8 cellular contexts compared by ENCODE assay signal in genomic region chr10:43408331-43408709, GRCh38. TPM values are rescaled to one million over a fixed set of nuclear protein-coding genes. Genes with fewer than 3 reads are reported as not detected.
DNase-seq lines count a peak whose midpoint lies in the region; ATAC-seq and TF ChIP-seq lines count a peak whose summit lies in the region.

No MANE protein-coding gene starts in this region.

- no peaks in the 10 kb centered on the region for H3K27me3 ChIP-seq in HUES48 (ENCODE audit: control insufficient read depth, insufficient read depth, low read length)

- H3K9me3 Mint-ChIP-seq in chondrocyte (ENCODE audit: low read depth): no peaks in the 10 kb centered on the region
- no peaks in the 10 kb centered on the region for H3K9me3 Mint-ChIP-seq in naive thymus-derived CD8-positive, alpha-beta T cell

- peak overlapping the region; percentile 93 for H3K9ac ChIP-seq in HUES48 (ENCODE audit: low read depth, low read length)

- peak overlapping the region; percentile 98 for H3K27ac Mint-ChIP-seq in chondrocyte (ENCODE audit: unreplicated experiment)
- H3K27ac Mint-ChIP-seq in naive thymus-derived CD8-positive, alpha-beta T cell: peak overlapping the region; percentile 98 to 100 (median 99)

- peak overlapping the region; percentile 99 for H3K27ac ChIP-seq in HUES48 (ENCODE audit: low read depth, low read length)

- peak in 1 of 2 donors; percentile 1 for ATAC-seq in naive thymus-derived CD8-positive, alpha-beta T cell
- ATAC-seq in GM18505 (IDR thresholded peaks at IDR 0.05; ENCODE audit: unreplicated experiment): no peak

- TF ChIP-seq POLR2A in GM18505 (IDR thresholded peaks at IDR 0.05; ENCODE audit: borderline replicate concordance, extremely low read depth, insufficient read depth, insufficient read length): no peak

- peaks cover 21% of the 10 kb centered on the region for H3K4me1 ChIP-seq in HUES48 (ENCODE audit: control insufficient read depth, insufficient read depth, low read length)

- H3K36me3 Mint-ChIP-seq in chondrocyte (ENCODE audit: low read depth): no peaks in the 10 kb centered on the region
- peaks cover 0 to 14% (median 1%) of the 10 kb centered on the region in 3 donors for H3K36me3 Mint-ChIP-seq in naive thymus-derived CD8-positive, alpha-beta T cell

- no peaks in the 10 kb centered on the region for H3K9me3 ChIP-seq in HUES48 (ENCODE audit: control insufficient read depth, insufficient read depth, low read length)

- H3K4me3 Mint-ChIP-seq in chondrocyte (ENCODE audit: unreplicated experiment): peak overlapping the region; percentile 92
- peak overlapping the region; percentile 95 to 100 (median 100) for H3K4me3 Mint-ChIP-seq in naive thymus-derived CD8-positive, alpha-beta T cell

- no peaks in the 10 kb centered on the region for H3K27me3 Mint-ChIP-seq in chondrocyte (ENCODE audit: low read depth)
- no peaks in the 10 kb centered on the region for H3K27me3 Mint-ChIP-seq in naive thymus-derived CD8-positive, alpha-beta T cell

- H3K4me3 ChIP-seq in GM12865 (ENCODE audit: low read depth, low read length) (peak overlapping the region; percentile 80), HUES48 (ENCODE audit: low read depth, low read length) (peak overlapping the region; percentile 94)

- peaks cover 5% of the 10 kb centered on the region for H3K36me3 ChIP-seq in HUES48 (ENCODE audit: control insufficient read depth, insufficient read depth, low read length)

- TF ChIP-seq CTCF in GM12865 (IDR thresholded peaks at IDR 0.05; ENCODE audit: insufficient read depth, low read depth, low read length, missing control alignments) (no peak), chondrocyte (IDR thresholded peaks at IDR 0.05) (peak; percentile 50)

- DNase-seq in GM12865 (ENCODE audit: low read depth): no peak
- no peak for DNase-seq in chondrocyte (ENCODE audit: low spot score)
- no peak for DNase-seq in naive thymus-derived CD8-positive, alpha-beta T cell
- DNase-seq in HPDE6-E6E7 (ENCODE audit: extremely low spot score): no peak
- no peak for DNase-seq in HuH-7 (ENCODE audit: low spot score)
- no peak for DNase-seq in SHP77 treated with DMSO at 0.1 percent for 48 hours (lab: John Stamatoyannopoulos, UW)

- POLR2A ChIA-PET in naive thymus-derived CD8-positive, alpha-beta T cell (lab: Charles Lee): interaction anchor here (0.6 to 1.8 kb wide), 13 partner anchors 9 to 1592 kb away, joined by 3 to 39 read pairs (median 8); partner anchors contain the start of gene ZNF487

- H3K4me1 Mint-ChIP-seq in chondrocyte (ENCODE audit: low read depth): peaks cover 38% of the 10 kb centered on the region
- H3K4me1 Mint-ChIP-seq in naive thymus-derived CD8-positive, alpha-beta T cell: peaks cover 19 to 45% (median 33%) of the 10 kb centered on the region in 4 donors

RNA-seq across cellular contexts. Expression of gene HNRNPF, which starts 0.7 kb away (rescaled TPM):
- total RNA-seq in chondrocyte: 122 to 126 TPM (median 123 TPM) in 3 replicates
- 100 to 1,000 TPM; 155 to 168 TPM for total RNA-seq in naive thymus-derived CD8-positive, alpha-beta T cell
- 100 to 1,000 TPM; 160 to 202 (median 174) TPM for polyA plus RNA-seq in naive thymus-derived CD8-positive, alpha-beta T cell

RNA-seq across cellular contexts. Expression of gene ZNF487, which starts 28.6 kb away (rescaled TPM):
- total RNA-seq in chondrocyte: 2.1 to 2.7 TPM (median 2.6 TPM) in 3 replicates
- total RNA-seq in naive thymus-derived CD8-positive, alpha-beta T cell: 1 to 10 TPM; 4.4 to 5.4 TPM
- 1 to 10 TPM; 4.0 to 6.0 (median 5.1) TPM for polyA plus RNA-seq in naive thymus-derived CD8-positive, alpha-beta T cell

RNA-seq across cellular contexts. Expression of gene FXYD4, which starts 36.9 kb away (rescaled TPM):
- not detected in 3 replicates for total RNA-seq in chondrocyte
- not detected for total RNA-seq in naive thymus-derived CD8-positive, alpha-beta T cell
- polyA plus RNA-seq in naive thymus-derived CD8-positive, alpha-beta T cell: not detected
